Comparison of ENCODE assay signal across 13 cellular contexts in the genomic region with DNA sequence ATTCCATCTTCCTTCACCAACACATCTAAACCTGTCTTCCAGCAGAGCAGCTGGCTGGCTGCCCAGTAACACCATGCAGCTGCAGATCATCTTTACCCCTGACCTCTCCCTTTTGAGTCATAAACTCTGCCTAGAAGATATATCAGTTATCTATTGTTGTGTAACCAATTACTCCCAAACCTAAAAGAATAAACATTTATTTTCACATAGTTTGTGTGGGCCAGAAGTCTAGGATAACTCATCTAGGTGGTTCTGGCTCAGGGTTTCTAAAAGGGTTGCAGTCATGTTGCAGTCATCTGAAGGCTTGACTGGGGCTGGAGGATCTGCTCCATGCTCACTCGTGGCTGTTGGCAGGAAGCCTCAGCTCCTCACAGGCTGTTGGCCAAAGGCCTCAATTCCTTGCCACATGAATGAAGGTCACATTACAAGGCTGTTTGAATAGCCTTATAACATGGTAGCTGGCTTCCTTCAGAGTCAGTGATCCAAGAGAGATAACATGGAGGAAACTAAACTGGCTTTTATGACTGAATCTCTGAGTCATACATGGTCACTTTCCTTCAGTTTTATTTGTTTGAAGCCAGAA.
DNase-seq lines count a peak whose midpoint lies in the region; ATAC-seq, FAIRE-seq and TF ChIP-seq lines count a peak whose summit lies in the region.
"Had no signal": no experiment of that assay in that cellular context is flagged by ENCODE, and none has a peak within 500 bp of the region (broad histone marks: within the 10 kb centered on the region; RNA-seq: fewer than 3 reads in every experiment).

No MANE protein-coding gene starts in this region.

- no peaks in the 10 kb centered on the region for H3K27me3 Mint-ChIP-seq in naive thymus-derived CD4-positive, alpha-beta T cell
- H3K27me3 Mint-ChIP-seq: activated CD8-positive, alpha-beta memory T cell treated with anti-CD3 and anti-CD28 coated beads, Interleukin-2, amount 10 ng/mL, durations not matched to agents 7 days and 5 days had no signal

- no peaks in the 10 kb centered on the region for H3K36me3 ChIP-seq in naive thymus-derived CD4-positive, alpha-beta T cell (ENCODE audit: control insufficient read depth in 2 of 3, insufficient read depth in 3 of 3, low read length in 3 of 3)

- peak; percentile 1 for DNase-seq in AG10803 (ENCODE audit: low read depth)
- peak; percentile 96 for DNase-seq in HT-29 (ENCODE audit: low spot score)
- peak; percentile 55 for DNase-seq in RPMI8226
- DNase-seq in fibroblast of gingiva (ENCODE audit: low read depth), result peak; percentile 3
- no peak for DNase-seq in HTR-8/SVneo (ENCODE audit: insufficient read length, low spot score)
- no peak for DNase-seq in naive thymus-derived CD4-positive, alpha-beta T cell
- no peak for DNase-seq in stimulated activated CD4-positive, alpha-beta T cell treated with anti-CD3 and anti-CD28 coated beads, Interleukin-2, amount 100 ng/mL, for 48 hours
- no peak for DNase-seq in stimulated activated naive CD4-positive, alpha-beta T cell (lab: John Stamatoyannopoulos, UW)
- DNase-seq: activated CD8-positive, alpha-beta memory T cell treated with anti-CD3 and anti-CD28 coated beads, Interleukin-2, amount 10 ng/mL, durations not matched to agents 7 days and 5 days; aorta; heart left ventricle; NCI-H1048 had no signal

- no peak for ATAC-seq in naive thymus-derived CD4-positive, alpha-beta T cell
- ATAC-seq: activated CD8-positive, alpha-beta memory T cell treated with anti-CD3 and anti-CD28 coated beads, Interleukin-2, amount 10 ng/mL, durations not matched to agents 7 days and 5 days; heart left ventricle had no signal

- no peak overlapping the region for H3K27ac ChIP-seq in naive thymus-derived CD4-positive, alpha-beta T cell (ENCODE audit: low read depth, low read length)
- H3K27ac ChIP-seq: C4-2B, heart left ventricle had no signal

- no peak for FAIRE-seq in HTR-8/SVneo (lab: Jason Lieb, UNC)

- H3K4me1 ChIP-seq in naive thymus-derived CD4-positive, alpha-beta T cell (ENCODE audit: control insufficient read depth in 2 of 2, insufficient read depth in 2 of 2, low read length in 2 of 2), result no peaks in the 10 kb centered on the region

- no peak overlapping the region for H3K4me3 Mint-ChIP-seq in naive thymus-derived CD4-positive, alpha-beta T cell
- H3K4me3 Mint-ChIP-seq: activated CD8-positive, alpha-beta memory T cell treated with anti-CD3 and anti-CD28 coated beads, Interleukin-2, amount 10 ng/mL, durations not matched to agents 7 days and 5 days had no signal

- intact Hi-C loops in naive thymus-derived CD4-positive, alpha-beta T cell (cut with micrococcal nuclease), result no loop called here

- no peak overlapping the region for H3K4me3 ChIP-seq in AG10803 (ENCODE audit: low read length)
- H3K4me3 ChIP-seq in naive thymus-derived CD4-positive, alpha-beta T cell (ENCODE audit: low read length), result no peak overlapping the region
- H3K4me3 ChIP-seq: heart left ventricle had no signal

- no peaks in the 10 kb centered on the region for H3K27me3 ChIP-seq in naive thymus-derived CD4-positive, alpha-beta T cell (ENCODE audit: control insufficient read depth in 2 of 2, insufficient read depth in 2 of 2, low read length in 2 of 2)
- H3K27me3 ChIP-seq: heart left ventricle had no signal

- H3K4me1 Mint-ChIP-seq in naive thymus-derived CD4-positive, alpha-beta T cell, result no peaks in the 10 kb centered on the region
- H3K4me1 Mint-ChIP-seq: activated CD8-positive, alpha-beta memory T cell treated with anti-CD3 and anti-CD28 coated beads, Interleukin-2, amount 10 ng/mL, durations not matched to agents 7 days and 5 days had no signal

- TF ChIP-seq CTCF in AG10803 (conservative IDR thresholded peaks at IDR 0.05; ENCODE audit: low read length), result no peak

- peaks cover 0 to 4% (median 0%) of the 10 kb centered on the region in 11 donors for H3K9me3 Mint-ChIP-seq in naive thymus-derived CD4-positive, alpha-beta T cell

- CTCF ChIA-PET in naive thymus-derived CD4-positive, alpha-beta T cell (lab: Charles Lee), result no interaction called here

- H3K27ac Mint-ChIP-seq in naive thymus-derived CD4-positive, alpha-beta T cell, result no peak overlapping the region
- H3K27ac Mint-ChIP-seq: activated CD8-positive, alpha-beta memory T cell treated with anti-CD3 and anti-CD28 coated beads, Interleukin-2, amount 10 ng/mL, durations not matched to agents 7 days and 5 days had no signal

- no peaks in the 10 kb centered on the region for H3K9me3 ChIP-seq in naive thymus-derived CD4-positive, alpha-beta T cell (ENCODE audit: control insufficient read depth in 2 of 3, low read length in 3 of 3)

- no peaks in the 10 kb centered on the region for H3K36me3 Mint-ChIP-seq in naive thymus-derived CD4-positive, alpha-beta T cell
- H3K36me3 Mint-ChIP-seq: activated CD8-positive, alpha-beta memory T cell treated with anti-CD3 and anti-CD28 coated beads, Interleukin-2, amount 10 ng/mL, durations not matched to agents 7 days and 5 days had no signal

- POLR2A ChIA-PET in naive thymus-derived CD4-positive, alpha-beta T cell (lab: Charles Lee), result no interaction called here

Comparison
In these comparisons a context has a peak if more than half of its experiments do, and no peak if none do; other contexts are left out.
1. DNase-seq: peak in AG10803 (single experiment), HT-29 (single experiment), RPMI8226 (single experiment) and fibroblast of gingiva (single experiment); none in HTR-8/SVneo (single experiment), naive thymus-derived CD4-positive, alpha-beta T cell (0 of 9), stimulated activated CD4-positive, alpha-beta T cell treated with anti-CD3 and anti-CD28 coated beads, Interleukin-2, amount 100 ng/mL, for 48 hours (0 of 2) and stimulated activated naive CD4-positive, alpha-beta T cell (0 of 6).